14 cellular contexts compared by ENCODE assay signal in the genomic region with DNA sequence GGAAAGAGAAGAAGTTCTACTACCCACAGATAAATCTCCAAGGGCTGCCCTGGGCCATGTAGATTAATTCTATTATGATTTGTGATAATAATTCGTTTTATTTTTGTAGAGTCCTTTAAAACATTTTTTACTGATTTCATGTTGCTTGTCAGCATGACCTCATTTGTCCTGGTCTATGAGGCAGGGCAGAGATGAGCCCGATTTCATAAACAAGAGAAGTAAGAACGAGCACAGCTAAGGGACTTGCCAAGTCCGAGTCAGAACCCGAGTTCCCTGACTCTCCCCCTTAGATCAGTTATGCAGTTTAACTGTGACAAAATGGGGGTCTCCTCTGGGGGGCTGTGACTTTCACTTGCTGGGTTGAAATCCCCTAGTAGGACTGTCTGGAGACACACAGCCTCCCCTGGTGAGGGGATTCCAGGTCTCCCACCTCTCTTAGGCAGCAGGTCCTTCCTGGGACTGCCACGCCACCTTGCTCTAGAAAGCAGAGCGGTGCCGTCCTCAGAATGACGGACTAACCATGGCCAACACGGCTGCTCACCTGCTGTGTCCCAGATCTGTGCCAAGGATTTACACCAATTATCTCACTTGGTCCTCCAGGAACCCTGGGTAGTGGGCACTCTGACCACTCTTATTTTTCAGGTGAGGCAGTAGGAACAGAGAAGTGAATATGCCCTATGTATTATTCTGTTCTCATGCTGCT. TPM values are rescaled to one million over a fixed set of nuclear protein-coding genes. Genes with fewer than 3 reads are reported as not detected.
DNase-seq lines count a peak whose midpoint lies in the region; ATAC-seq and TF ChIP-seq lines count a peak whose summit lies in the region.
"Had no signal": no experiment of that assay in that cellular context is flagged by ENCODE, and none has a peak within 500 bp of the region (broad histone marks: within the 10 kb centered on the region; RNA-seq: fewer than 3 reads in every experiment).

No MANE protein-coding gene starts in this region.

- no peak for TF ChIP-seq CTCF in fibroblast of villous mesenchyme (IDR thresholded peaks at IDR 0.05; ENCODE audit: insufficient read depth, low read depth, low read length)
- TF ChIP-seq CTCF in osteoblast (IDR thresholded peaks at IDR 0.05; ENCODE audit: extremely low read depth, low read depth, low read length), result no peak

- peak overlapping the region; percentile 83 for H3K9ac ChIP-seq in adipocyte (ENCODE audit: low read length)

- H3K9me3 ChIP-seq in adipocyte (ENCODE audit: control insufficient read depth, low read length), result no peaks in the 10 kb centered on the region
- no peaks in the 10 kb centered on the region for H3K9me3 ChIP-seq in osteoblast (ENCODE audit: low read depth, low read length)

- DNase-seq in adipocyte (ENCODE audit: low read depth) (no peak), fibroblast of villous mesenchyme (ENCODE audit: low read depth) (peak; percentile 50), osteoblast (ENCODE audit: insufficient read length, low spot score, missing footprints) (no peak), OCI-M1 (lab: John Stamatoyannopoulos, UW) (no peak), NCI-H510A (lab: John Stamatoyannopoulos, UW) (no peak)
- DNase-seq in stimulated activated CD4-positive, alpha-beta T cell treated with anti-CD3 and anti-CD28 coated beads, Interleukin-4, amount 100 ng/mL, for 1 hour, result no peak
- DNase-seq: activated CD4-positive, alpha-beta T cell treated with anti-CD3 and anti-CD28 coated beads, Interleukin-2, amount 50 U/mL, for 48 hours; activated gamma-delta T cell treated with Interleukin-2 at 50 U/mL for 16 hours; HFFc6; PC-3; T-helper 2 cell had no signal

- H3K27me3 ChIP-seq in ACC112 (ENCODE audit: insufficient read depth, low read length) (no peaks in the 10 kb centered on the region), adipocyte (replicated peaks; ENCODE audit: control insufficient read depth, insufficient read depth, low read length) (no peaks in the 10 kb centered on the region), osteoblast (ENCODE audit: insufficient read depth, low read length) (no peaks in the 10 kb centered on the region)

- ATAC-seq in HG03135 (IDR thresholded peaks at IDR 0.05; ENCODE audit: unreplicated experiment), result no peak
- ATAC-seq: K562, PC-3 had no signal

- H3K4me2 ChIP-seq in osteoblast (ENCODE audit: insufficient read depth, low read length), result peak overlapping the region; percentile 73

- H3K79me2 ChIP-seq in ACC112 (ENCODE audit: control insufficient read depth, insufficient read depth, low read length, unreplicated experiment), result no peaks in the 10 kb centered on the region
- H3K79me2 ChIP-seq in osteoblast (ENCODE audit: insufficient read depth, low read length), result no peaks in the 10 kb centered on the region

- H3K4me1 ChIP-seq in ACC112 (ENCODE audit: control insufficient read depth, insufficient read depth, low read length, unreplicated experiment) (peaks cover 16% of the 10 kb centered on the region), adipocyte (ENCODE audit: control insufficient read depth, insufficient read depth, low read length) (peaks cover 20% of the 10 kb centered on the region), osteoblast (ENCODE audit: insufficient read depth, low read length) (peaks cover 16% of the 10 kb centered on the region)

- H3K36me3 ChIP-seq in ACC112 (ENCODE audit: insufficient read depth, low read length), result no peaks in the 10 kb centered on the region
- H3K36me3 ChIP-seq in adipocyte (ENCODE audit: control insufficient read depth, insufficient read depth, low read length, severe bottlenecking), result no peaks in the 10 kb centered on the region
- H3K36me3 ChIP-seq in osteoblast (ENCODE audit: insufficient read depth, low read length), result no peaks in the 10 kb centered on the region

- H4K20me1 ChIP-seq in osteoblast (ENCODE audit: insufficient read depth, low read length), result no peaks in the 10 kb centered on the region

- H2AFZ ChIP-seq in ACC112 (ENCODE audit: low read length, unreplicated experiment) (peak overlapping the region; percentile 92), osteoblast (ENCODE audit: low read length) (peak overlapping the region; percentile 95)

- H3K27ac ChIP-seq in ACC112 (ENCODE audit: low read depth, low read length), result peak overlapping the region; percentile 67
- H3K27ac ChIP-seq in osteoblast (ENCODE audit: low read depth, low read length), result peak overlapping the region; percentile 89

- peak overlapping the region; percentile 30 for H3K4me3 ChIP-seq in ACC112 (ENCODE audit: low read depth, low read length)
- H3K4me3 ChIP-seq in adipocyte (ENCODE audit: low read length), result peak overlapping the region; percentile 70
- H3K4me3 ChIP-seq in fibroblast of villous mesenchyme (ENCODE audit: low read depth, low read length), result no peak overlapping the region
- peak overlapping the region; percentile 57 for H3K4me3 ChIP-seq in osteoblast (ENCODE audit: insufficient read depth, low read length)
- H3K4me3 ChIP-seq: K562 had no signal

RNA-seq across cellular contexts. Expression of a gene that starts 31.0 kb away (rescaled TPM):
- total RNA-seq in fibroblast of villous mesenchyme, result 11.6 and 14.7 TPM in 2 replicates
- 6.8 and 9.0 TPM in 2 replicates for total RNA-seq in osteoblast
